In the genomic region with DNA sequence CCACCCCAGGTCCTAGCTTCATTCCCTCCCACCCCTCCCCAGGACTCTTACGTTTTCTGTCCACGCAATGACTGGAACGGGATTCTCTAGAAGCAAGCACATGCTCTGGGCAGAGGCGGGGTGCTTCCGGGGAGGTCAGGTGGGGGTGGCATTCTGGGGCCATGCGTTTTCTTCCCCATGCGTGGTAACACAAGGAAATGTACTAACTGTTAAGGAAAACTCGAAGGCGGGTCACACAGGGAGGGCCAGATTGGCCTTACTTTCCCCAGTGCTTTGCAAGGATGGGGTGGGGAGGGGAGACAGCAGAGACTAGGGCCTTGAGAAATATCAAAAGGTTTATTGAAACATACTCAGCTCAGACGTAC, we compare ENCODE assay signal across 19 cellular contexts. TPM values are rescaled to one million over a fixed set of nuclear protein-coding genes. Genes with fewer than 3 reads are reported as not detected.
"Had no signal": no experiment of that assay in that cellular context is flagged by ENCODE, and none has a peak within 500 bp of the region (broad histone marks: within the 10 kb centered on the region; RNA-seq: fewer than 3 reads in every experiment).

No MANE protein-coding gene starts in this region.

- H3K27me3 ChIP-seq: foreskin keratinocyte, left lung, tibial artery had no signal

- ATAC-seq: activated CD4-positive, alpha-beta T cell treated with anti-CD3 and anti-CD28 coated beads for 36 hours; activated naive CD4-positive, alpha-beta T cell treated with anti-CD3 and anti-CD28 coated beads, Interleukin-2, amount 50 U/mL, for 72 hours; activated T-helper 17 cell treated with anti-CD3 and anti-CD28 coated beads, Interleukin-2, amount 50 U/mL, for 72 hours; foreskin keratinocyte; left lung; naive thymus-derived CD4-positive, alpha-beta T cell had no signal

- H3K9me3 ChIP-seq: left lung, tibial artery had no signal

- DNase-seq: activated B cell treated with CpG ODN at 0.5 μM for 24 hours; activated CD4-positive, alpha-beta T cell treated with anti-CD3 and anti-CD28 coated beads for 36 hours; activated CD4-positive, alpha-beta T cell treated with anti-CD3 and anti-CD28 coated beads, Interleukin-2, amount 50 U/mL, for 4 hours; activated CD8-positive, alpha-beta memory T cell treated with anti-CD3 and anti-CD28 coated beads for 24 hours; activated CD8-positive, alpha-beta memory T cell treated with anti-CD3 and anti-CD28 coated beads, Interleukin-2, amount 50 U/mL, for 4 hours; activated T-cell treated with anti-CD3 and anti-CD28 coated beads, Interleukin-2, amount 50 U/mL, for 24 hours; cerebellar nuclear complex; effector CD8-positive, alpha-beta T cell; foreskin keratinocyte; immature natural killer cell; left lung; naive thymus-derived CD4-positive, alpha-beta T cell; retina; stimulated activated CD4-positive, alpha-beta T cell treated with anti-CD3 and anti-CD28 coated beads, Interleukin-4, amount 100 ng/mL, for 1 hour; stimulated activated naive CD4-positive, alpha-beta T cell; T-helper 1 cell; tibial artery had no signal

- H3K4me1 ChIP-seq: foreskin keratinocyte, left lung, tibial artery had no signal

- H3K27ac ChIP-seq: foreskin keratinocyte, left lung, tibial artery had no signal

- H3K4me3 ChIP-seq: left lung, tibial artery had no signal

RNA-seq across cellular contexts. Expression of a gene that starts 26.0 kb away (rescaled TPM):
- total RNA-seq: activated T-helper 17 cell treated with anti-CD3 and anti-CD28 coated beads, Interleukin-2, amount 50 U/mL, for 72 hours had no signal
- polyA plus RNA-seq: immature natural killer cell had no signal
